In the genomic region with DNA sequence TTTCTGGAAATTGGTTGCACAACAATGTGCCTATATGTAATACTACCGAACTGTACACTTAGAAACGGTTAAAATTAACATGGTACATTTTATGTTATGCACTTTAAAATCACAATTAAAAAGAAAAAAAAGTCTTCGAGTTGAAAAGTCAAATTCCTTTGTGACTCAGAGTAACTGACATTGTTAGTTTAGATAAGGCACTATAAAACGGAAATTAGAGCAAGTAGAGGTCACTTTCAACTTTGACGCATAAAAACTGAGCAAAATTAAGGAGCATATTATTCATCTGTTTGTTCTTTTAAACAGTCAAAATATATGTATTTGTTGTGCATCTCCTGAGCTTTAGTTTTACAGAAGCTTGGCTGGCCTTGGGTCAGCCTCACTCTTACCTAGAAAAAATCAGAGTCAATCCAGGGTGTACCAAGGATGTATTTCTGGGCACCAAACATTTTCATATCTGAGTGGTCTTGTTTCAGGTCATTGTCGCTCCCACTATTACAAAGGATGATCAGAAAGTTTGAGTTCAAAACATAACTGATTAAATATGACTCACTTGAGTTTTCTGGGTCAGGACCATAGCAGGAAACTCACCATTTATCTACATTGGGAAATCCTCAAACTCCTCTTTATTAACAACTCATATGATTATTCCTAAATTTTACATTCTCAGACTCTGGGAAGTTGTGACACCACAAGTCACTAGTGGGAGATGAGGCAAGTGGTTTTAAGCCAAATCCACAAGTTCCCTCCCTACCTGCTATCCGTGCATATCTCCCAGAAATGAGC, we compare ENCODE assay signal across 27 cellular contexts.
DNase-seq lines count a peak whose midpoint lies in the region; ATAC-seq, FAIRE-seq and TF ChIP-seq lines count a peak whose summit lies in the region.
"Had no signal": no experiment of that assay in that cellular context is flagged by ENCODE, and none has a peak within 500 bp of the region (broad histone marks: within the 10 kb centered on the region; RNA-seq: fewer than 3 reads in every experiment).

No MANE protein-coding gene starts in this region.

- peak overlapping the region in 1 of 3 experiments; percentile 28 for H3K4me3 ChIP-seq in endothelial cell of umbilical vein (replicated peaks in 1 of 3; ENCODE audit: insufficient read depth in 1 of 3, low read depth in 1 of 3, low read length in 3 of 3)
- H3K4me3 ChIP-seq in small intestine (ENCODE audit: low read depth in 1 of 2, low read length in 2 of 2): no peak overlapping the region
- H3K4me3 ChIP-seq: BLaER1 treated with 17β-estradiol and CSF1 and Interleukin-3, amounts not matched to agents 10 nM and 100 nM; esophagus squamous epithelium; SJCRH30; tibial nerve had no signal

- no peaks in the 10 kb centered on the region for H3K36me3 ChIP-seq in endothelial cell of umbilical vein (ENCODE audit: control insufficient read depth in 2 of 2, extremely low read depth in 1 of 2, insufficient read depth in 2 of 2, low read length in 2 of 2)
- no peaks in the 10 kb centered on the region for H3K36me3 ChIP-seq in small intestine (ENCODE audit: control insufficient read depth in 2 of 2, insufficient read depth in 2 of 2, low read length in 2 of 2)
- H3K36me3 ChIP-seq: BLaER1 treated with 17β-estradiol and CSF1 and Interleukin-3, amounts not matched to agents 10 nM and 100 nM; esophagus squamous epithelium; SJCRH30; tibial nerve had no signal

- no peaks in the 10 kb centered on the region for H3K79me2 ChIP-seq in endothelial cell of umbilical vein (ENCODE audit: control insufficient read depth, insufficient read depth, low read length)

- POLR2A ChIA-PET in endothelial cell of umbilical vein (lab: Charles Lee): no interaction called here

- dilution Hi-C loops in endothelial cell of umbilical vein (cut with MboI; ENCODE audit: extremely low pct_ligation_motif_present, low sequenced_read_pairs): no loop called here

- 19 to 61% (median 44%) methylated on average over 7 of the region's 7 CpGs for WGBS in small intestine, 3 donors

- DNase-seq in HCEC 1CT: peak; percentile 38
- peak; percentile 87 for DNase-seq in endothelial cell of umbilical vein (ENCODE audit: low read depth, low spot score)
- peak; percentile 67 for DNase-seq in small intestine
- no peak for DNase-seq in DMS 273 treated with DMSO at 0.1 percent for 48 hours (lab: John Stamatoyannopoulos, UW)
- no peak for DNase-seq in nucleus accumbens (lab: John Stamatoyannopoulos, UW)
- no peak for DNase-seq in NCI-H2196 (lab: John Stamatoyannopoulos, UW; ENCODE audit: unreplicated experiment)
- DNase-seq: activated B cell treated with CpG ODN at 0.5 μM for 24 hours; activated CD4-positive, alpha-beta T cell treated with anti-CD3 and anti-CD28 coated beads, Interleukin-2, amount 50 U/mL, for 1 hour; activated gamma-delta T cell; activated naive CD8-positive, alpha-beta T cell treated with anti-CD3 and anti-CD28 coated beads, Interleukin-2, amount 10 ng/mL, durations not matched to agents 7 days and 5 days; activated T-cell treated with anti-CD3 and anti-CD28 coated beads, Interleukin-2, amount 50 U/mL, for 1 hour; esophagus squamous epithelium; NCI-H1048; NCI-H2107; NCI-H446 treated with DMSO at 0.1 percent for 48 hours; SJCRH30; stimulated activated CD4-positive, alpha-beta T cell treated with anti-CD3 and anti-CD28 coated beads, Interleukin-12 subunit alpha, Interleukin-12 subunit beta, amount 100 ng/mL, for 4 hours; stimulated activated CD4-positive, alpha-beta T cell treated with anti-CD3 and anti-CD28 coated beads, Interleukin-4, amount 100 ng/mL, for 1 hour; T1000 had no signal

- no peaks in the 10 kb centered on the region for H3K9me3 ChIP-seq in endothelial cell of umbilical vein (replicated peaks; ENCODE audit: control insufficient read depth, insufficient read depth, low read length)
- H3K9me3 ChIP-seq in small intestine (ENCODE audit: control insufficient read depth, low read depth): no peaks in the 10 kb centered on the region
- H3K9me3 ChIP-seq: BLaER1 treated with 17β-estradiol and CSF1 and Interleukin-3, amounts not matched to agents 10 nM and 100 nM; esophagus squamous epithelium; SJCRH30; tibial nerve had no signal

- peak overlapping the region; percentile 28 for H2AFZ ChIP-seq in endothelial cell of umbilical vein (ENCODE audit: low read depth, low read length)

- no peak for TF ChIP-seq CTCF in VCaP (conservative IDR thresholded peaks at IDR 0.05)
- no peak for TF ChIP-seq CTCF in endothelial cell of umbilical vein (IDR thresholded peaks at IDR 0.05; ENCODE audit: extremely low read depth in 1 of 2, insufficient read depth in 1 of 2, low read depth in 1 of 2, low read length in 2 of 2)

- peak overlapping the region; percentile 91 for H3K9ac ChIP-seq in endothelial cell of umbilical vein (replicated peaks; ENCODE audit: extremely low read depth, insufficient read depth, low read length)
- H3K9ac ChIP-seq: BLaER1 treated with 17β-estradiol and CSF1 and Interleukin-3, amounts not matched to agents 10 nM and 100 nM had no signal

- H3K27me3 ChIP-seq in endothelial cell of umbilical vein (ENCODE audit: control insufficient read depth in 2 of 2, insufficient read depth in 2 of 2, low read length in 2 of 2) (peaks cover 0 to 7% of the 10 kb centered on the region in 2 experiments), small intestine (ENCODE audit: control insufficient read depth in 2 of 2, insufficient read depth in 2 of 2, low read length in 2 of 2) (no peaks in the 10 kb centered on the region)
- H3K27me3 ChIP-seq: BLaER1 treated with 17β-estradiol and CSF1 and Interleukin-3, amounts not matched to agents 10 nM and 100 nM; SJCRH30; tibial nerve had no signal

- CTCF ChIA-PET in endothelial cell of umbilical vein (lab: Charles Lee): interaction anchor here (1.6 kb wide), 2 partner anchors 8 to 50 kb away, joined by 4 to 10 read pairs; no protein-coding TSS in a partner anchor

- TF ChIP-seq POLR2A in endothelial cell of umbilical vein (IDR thresholded peaks at IDR 0.05; ENCODE audit: low read depth, low read length): no peak

- TSS peak; percentile 83 for BruUV-seq in endothelial cell of umbilical vein (replicated peaks; lab: Mats Ljungman, UMichigan)

- H3K4me1 ChIP-seq in endothelial cell of umbilical vein (ENCODE audit: control insufficient read depth, extremely low read depth, insufficient read depth, low read length) (peaks cover 30% of the 10 kb centered on the region), small intestine (ENCODE audit: control insufficient read depth in 2 of 2, insufficient read depth in 1 of 2, low read depth in 1 of 2, low read length in 1 of 2) (peaks cover 0 to 6% of the 10 kb centered on the region in 2 donors)
- H3K4me1 ChIP-seq: SJCRH30, tibial nerve had no signal

- peak overlapping the region; percentile 92 for H3K4me2 ChIP-seq in endothelial cell of umbilical vein (ENCODE audit: insufficient read depth, low read length)
- H3K4me2 ChIP-seq: BLaER1 treated with 17β-estradiol and CSF1 and Interleukin-3, amounts not matched to agents 10 nM and 100 nM had no signal

- peak overlapping the region; percentile 39 for H3K27ac ChIP-seq in VCaP
- peak overlapping the region; percentile 97 for H3K27ac ChIP-seq in endothelial cell of umbilical vein (ENCODE audit: insufficient read depth, low read depth, low read length)
- peak overlapping the region in 1 of 2 donors; percentile 60 for H3K27ac ChIP-seq in small intestine (ENCODE audit: low read depth in 1 of 2, low read length in 1 of 2)
- H3K27ac ChIP-seq: BLaER1 treated with 17β-estradiol and CSF1 and Interleukin-3, amounts not matched to agents 10 nM and 100 nM; esophagus squamous epithelium; SJCRH30; tibial nerve had no signal

- no peaks in the 10 kb centered on the region for H4K20me1 ChIP-seq in endothelial cell of umbilical vein (replicated peaks; ENCODE audit: control insufficient read depth, extremely low read depth, insufficient read depth, low read length)
- H4K20me1 ChIP-seq: BLaER1 treated with 17β-estradiol and CSF1 and Interleukin-3, amounts not matched to agents 10 nM and 100 nM had no signal

- FAIRE-seq in endothelial cell of umbilical vein (lab: Jason Lieb, UNC): peak; percentile 62
- peak; percentile 92 for FAIRE-seq in small intestine (lab: Jason Lieb, UNC)
- FAIRE-seq: endometrium, frontal cortex, G401.6 had no signal

- no peak for ATAC-seq in HG02623 (IDR thresholded peaks at IDR 0.05; ENCODE audit: unreplicated experiment)
- ATAC-seq: sciatic nerve had no signal

- H3K9me1 ChIP-seq in endothelial cell of umbilical vein (replicated peaks; ENCODE audit: control insufficient read depth, extremely low read depth, insufficient read depth, low read length): no peaks in the 10 kb centered on the region

- intact Hi-C loops in endothelial cell of umbilical vein (cut with micrococcal nuclease): loop anchor here (1.0 kb wide), 5 partner anchors 7 to 174 kb away; no protein-coding TSS in a partner anchor

TF ChIP-seq in endothelial cell of umbilical vein, 7 proteins besides CTCF, POLR2A, EP300 and RAD21:
- TF ChIP-seq FOS (IDR thresholded peaks at IDR 0.05; ENCODE audit: borderline replicate concordance, insufficient read depth, low read length) (peak; percentile 55), EZH2 (IDR thresholded peaks at IDR 0.05; ENCODE audit: borderline replicate concordance, low read depth, low read length, severe bottlenecking) (no peak), POLR2AphosphoS5 (IDR thresholded peaks at IDR 0.05; ENCODE audit: insufficient read depth, low read depth, low read length) (peak; percentile 32), JUN (IDR thresholded peaks at IDR 0.05; ENCODE audit: borderline replicate concordance, insufficient read depth, insufficient read length, low read depth) (peak; percentile 83), MYC (IDR thresholded peaks at IDR 0.05; ENCODE audit: low read depth, low read length) (no peak), GATA2 (IDR thresholded peaks at IDR 0.05; ENCODE audit: insufficient read depth, insufficient read length, low read depth, low read length) (peak; percentile 54)
- TF ChIP-seq, protein P1, sequence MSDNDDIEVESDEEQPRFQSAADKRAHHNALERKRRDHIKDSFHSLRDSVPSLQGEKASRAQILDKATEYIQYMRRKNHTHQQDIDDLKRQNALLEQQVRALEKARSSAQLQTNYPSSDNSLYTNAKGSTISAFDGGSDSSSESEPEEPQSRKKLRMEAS (IDR thresholded peaks at IDR 0.05; ENCODE audit: insufficient read depth, insufficient read length): no peak
TF ChIP-seq in endothelial cell of umbilical vein: peak in this region for 4.

Comparison
In these comparisons a context has a peak if more than half of its experiments do, and no peak if none do; other contexts are left out.
1. DNase-seq: peak in HCEC 1CT (single experiment), endothelial cell of umbilical vein (single experiment) and small intestine (single experiment); none in DMS 273 treated with DMSO at 0.1 percent for 48 hours (single experiment), nucleus accumbens (0 of 56) and NCI-H2196 (single experiment).